ENCODE assay signal across 1 cellular context in the genomic region with DNA sequence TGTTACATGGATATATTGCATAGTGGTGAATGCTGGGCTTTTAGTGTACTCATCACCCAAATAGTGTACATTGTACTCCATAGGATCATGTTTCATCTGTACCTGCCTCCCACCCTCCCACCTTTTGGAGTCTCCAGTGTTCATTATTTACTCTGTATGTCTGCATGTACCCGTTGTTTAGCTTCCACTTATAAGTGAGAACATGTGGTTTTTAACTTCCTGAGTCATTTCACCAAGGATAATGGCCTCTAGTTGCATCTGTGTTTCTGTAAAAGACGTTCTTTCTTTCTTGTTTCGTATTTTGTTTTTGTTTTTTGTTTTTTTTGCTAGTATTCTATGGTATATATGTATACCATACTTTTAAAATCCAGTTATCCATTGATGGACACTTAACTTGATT.
TF ChIP-seq lines count a peak whose summit lies in the region.

No MANE protein-coding gene starts in this region.

TF ChIP-seq in WTC11, 78 proteins besides CTCF, POLR2A, EP300 and RAD21 (continued from another document):
- TF ChIP-seq, protein P1, sequence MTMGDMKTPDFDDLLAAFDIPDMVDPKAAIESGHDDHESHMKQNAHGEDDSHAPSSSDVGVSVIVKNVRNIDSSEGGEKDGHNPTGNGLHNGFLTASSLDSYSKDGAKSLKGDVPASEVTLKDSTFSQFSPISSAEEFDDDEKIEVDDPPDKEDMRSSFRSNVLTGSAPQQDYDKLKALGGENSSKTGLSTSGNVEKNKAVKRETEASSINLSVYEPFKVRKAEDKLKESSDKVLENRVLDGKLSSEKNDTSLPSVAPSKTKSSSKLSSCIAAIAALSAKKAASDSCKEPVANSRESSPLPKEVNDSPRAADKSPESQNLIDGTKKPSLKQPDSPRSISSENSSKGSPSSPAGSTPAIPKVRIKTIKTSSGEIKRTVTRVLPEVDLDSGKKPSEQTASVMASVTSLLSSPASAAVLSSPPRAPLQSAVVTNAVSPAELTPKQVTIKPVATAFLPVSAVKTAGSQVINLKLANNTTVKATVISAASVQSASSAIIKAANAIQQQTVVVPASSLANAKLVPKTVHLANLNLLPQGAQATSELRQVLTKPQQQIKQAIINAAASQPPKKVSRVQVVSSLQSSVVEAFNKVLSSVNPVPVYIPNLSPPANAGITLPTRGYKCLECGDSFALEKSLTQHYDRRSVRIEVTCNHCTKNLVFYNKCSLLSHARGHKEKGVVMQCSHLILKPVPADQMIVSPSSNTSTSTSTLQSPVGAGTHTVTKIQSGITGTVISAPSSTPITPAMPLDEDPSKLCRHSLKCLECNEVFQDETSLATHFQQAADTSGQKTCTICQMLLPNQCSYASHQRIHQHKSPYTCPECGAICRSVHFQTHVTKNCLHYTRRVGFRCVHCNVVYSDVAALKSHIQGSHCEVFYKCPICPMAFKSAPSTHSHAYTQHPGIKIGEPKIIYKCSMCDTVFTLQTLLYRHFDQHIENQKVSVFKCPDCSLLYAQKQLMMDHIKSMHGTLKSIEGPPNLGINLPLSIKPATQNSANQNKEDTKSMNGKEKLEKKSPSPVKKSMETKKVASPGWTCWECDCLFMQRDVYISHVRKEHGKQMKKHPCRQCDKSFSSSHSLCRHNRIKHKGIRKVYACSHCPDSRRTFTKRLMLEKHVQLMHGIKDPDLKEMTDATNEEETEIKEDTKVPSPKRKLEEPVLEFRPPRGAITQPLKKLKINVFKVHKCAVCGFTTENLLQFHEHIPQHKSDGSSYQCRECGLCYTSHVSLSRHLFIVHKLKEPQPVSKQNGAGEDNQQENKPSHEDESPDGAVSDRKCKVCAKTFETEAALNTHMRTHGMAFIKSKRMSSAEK (CRISPR knock-in tag; IDR thresholded peaks at IDR 0.05; ENCODE audit: borderline replicate concordance) = no peak
- TF ChIP-seq ZNF423 (CRISPR knock-in tag; IDR thresholded peaks at IDR 0.05) (no peak), FOXK1 (CRISPR knock-in tag; IDR thresholded peaks at IDR 0.05) (no peak), ZBTB21 (CRISPR knock-in tag; IDR thresholded peaks at IDR 0.05; ENCODE audit: borderline replicate concordance) (no peak)
- TF ChIP-seq, protein P2, sequence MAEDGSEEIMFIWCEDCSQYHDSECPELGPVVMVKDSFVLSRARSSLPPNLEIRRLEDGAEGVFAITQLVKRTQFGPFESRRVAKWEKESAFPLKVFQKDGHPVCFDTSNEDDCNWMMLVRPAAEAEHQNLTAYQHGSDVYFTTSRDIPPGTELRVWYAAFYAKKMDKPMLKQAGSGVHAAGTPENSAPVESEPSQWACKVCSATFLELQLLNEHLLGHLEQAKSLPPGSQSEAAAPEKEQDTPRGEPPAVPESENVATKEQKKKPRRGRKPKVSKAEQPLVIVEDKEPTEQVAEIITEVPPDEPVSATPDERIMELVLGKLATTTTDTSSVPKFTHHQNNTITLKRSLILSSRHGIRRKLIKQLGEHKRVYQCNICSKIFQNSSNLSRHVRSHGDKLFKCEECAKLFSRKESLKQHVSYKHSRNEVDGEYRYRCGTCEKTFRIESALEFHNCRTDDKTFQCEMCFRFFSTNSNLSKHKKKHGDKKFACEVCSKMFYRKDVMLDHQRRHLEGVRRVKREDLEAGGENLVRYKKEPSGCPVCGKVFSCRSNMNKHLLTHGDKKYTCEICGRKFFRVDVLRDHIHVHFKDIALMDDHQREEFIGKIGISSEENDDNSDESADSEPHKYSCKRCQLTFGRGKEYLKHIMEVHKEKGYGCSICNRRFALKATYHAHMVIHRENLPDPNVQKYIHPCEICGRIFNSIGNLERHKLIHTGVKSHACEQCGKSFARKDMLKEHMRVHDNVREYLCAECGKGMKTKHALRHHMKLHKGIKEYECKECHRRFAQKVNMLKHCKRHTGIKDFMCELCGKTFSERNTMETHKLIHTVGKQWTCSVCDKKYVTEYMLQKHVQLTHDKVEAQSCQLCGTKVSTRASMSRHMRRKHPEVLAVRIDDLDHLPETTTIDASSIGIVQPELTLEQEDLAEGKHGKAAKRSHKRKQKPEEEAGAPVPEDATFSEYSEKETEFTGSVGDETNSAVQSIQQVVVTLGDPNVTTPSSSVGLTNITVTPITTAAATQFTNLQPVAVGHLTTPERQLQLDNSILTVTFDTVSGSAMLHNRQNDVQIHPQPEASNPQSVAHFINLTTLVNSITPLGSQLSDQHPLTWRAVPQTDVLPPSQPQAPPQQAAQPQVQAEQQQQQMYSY (CRISPR knock-in tag; IDR thresholded peaks at IDR 0.05) = no peak
